7 cellular contexts compared by ENCODE assay signal in genomic region chr7:93055543-93056107, GRCh38.
DNase-seq lines count a peak whose midpoint lies in the region; ATAC-seq, FAIRE-seq and TF ChIP-seq lines count a peak whose summit lies in the region.

No MANE protein-coding gene starts in this region.

- no peaks in the 10 kb centered on the region for H4K20me1 ChIP-seq in H9 (ENCODE audit: control insufficient read depth, insufficient read depth, insufficient read length)

- peaks cover 4% of the 10 kb centered on the region for H3K27me3 Mint-ChIP-seq in H9 (ENCODE audit: low read depth)

- H4K8ac ChIP-seq in H9 (replicated peaks; ENCODE audit: insufficient read length, low read depth, low read length) = no peak overlapping the region

- DNase-seq in GF-D8 (lab: John Stamatoyannopoulos, UW) (peak; percentile 10), H9 (no peak), NCI-H1694 treated with DMSO at 0.1 percent for 48 hours (lab: John Stamatoyannopoulos, UW) (peak; percentile 81), globus pallidus (ENCODE audit: low spot score) (peak; percentile 36), small intestine (peak; percentile 50)

- no peak overlapping the region for H4K91ac ChIP-seq in H9 (ENCODE audit: insufficient read length, low read depth, low read length)

- no peak overlapping the region for H3K27ac Mint-ChIP-seq in H9

- no peak overlapping the region for H3K4me3 Mint-ChIP-seq in H9

- no peak overlapping the region for H2BK5ac ChIP-seq in H9 (ENCODE audit: insufficient read length, low read length)

- H3K9me3 Mint-ChIP-seq in H9 = no peaks in the 10 kb centered on the region

- H3K4me3 ChIP-seq in small intestine (ENCODE audit: low read depth in 1 of 2, low read length in 2 of 2) = no peak overlapping the region

- no peak for ATAC-seq in HG02938 (IDR thresholded peaks at IDR 0.05; ENCODE audit: unreplicated experiment)

- no peaks in the 10 kb centered on the region for H3K79me1 ChIP-seq in H9 (ENCODE audit: insufficient read depth, low read depth, low read length, poor library complexity, severe bottlenecking)

- H2BK12ac ChIP-seq in H9 (ENCODE audit: insufficient read length, low read depth, low read length) = no peak overlapping the region

- H3K9me3 ChIP-seq in H9 (ENCODE audit: control insufficient read depth, low read depth, low read length) (no peaks in the 10 kb centered on the region), small intestine (ENCODE audit: control insufficient read depth, low read depth) (no peaks in the 10 kb centered on the region)

- H3K14ac ChIP-seq in H9 (ENCODE audit: insufficient read depth, low read length) = no peak overlapping the region

- no peak overlapping the region for H3K56ac ChIP-seq in H9 (ENCODE audit: insufficient read length, low read depth, low read length)

- no peak overlapping the region for H2BK120ac ChIP-seq in H9 (ENCODE audit: low read depth, low read length, poor library complexity, severe bottlenecking)

- H4K5ac ChIP-seq in H9 (ENCODE audit: insufficient read length, low read depth, low read length) = no peak overlapping the region

- H3K27ac ChIP-seq in H9 (ENCODE audit: insufficient read length, low read depth, low read length) (no peak overlapping the region), VCaP (no peak overlapping the region), small intestine (ENCODE audit: low read depth in 1 of 2, low read length in 1 of 2) (no peak overlapping the region)

- no peaks in the 10 kb centered on the region for H3K23me2 ChIP-seq in H9 (ENCODE audit: insufficient read length, low read depth, low read length, poor library complexity, severe bottlenecking)

- no peak overlapping the region for H2AFZ ChIP-seq in H9 (ENCODE audit: low read length)

- FAIRE-seq in small intestine (lab: Jason Lieb, UNC) = peak; percentile 89

- H3K4me1 ChIP-seq in H9 (ENCODE audit: insufficient read depth, low read length) = no peaks in the 10 kb centered on the region
- H3K4me1 ChIP-seq in small intestine (ENCODE audit: control insufficient read depth in 2 of 2, insufficient read depth in 1 of 2, low read depth in 1 of 2, low read length in 1 of 2) = no peaks in the 10 kb centered on the region

- no peaks in the 10 kb centered on the region for H3K36me3 ChIP-seq in small intestine (ENCODE audit: control insufficient read depth in 2 of 2, insufficient read depth in 2 of 2, low read length in 2 of 2)

- no peak overlapping the region for H3K23ac ChIP-seq in H9 (ENCODE audit: insufficient read length, low read depth, low read length)

- no peaks in the 10 kb centered on the region for H3K79me2 ChIP-seq in H9 (ENCODE audit: insufficient read depth, low read length)

- H3K18ac ChIP-seq in H9 (ENCODE audit: insufficient read length, low read depth, low read length) = no peak overlapping the region

- WGBS in H9 (ENCODE audit: extremely low coverage, insufficient read length, low lambda C conversion rate) = no CpG with 5 or more reads among the region's 5 CpGs
- WGBS in small intestine, 3 donors = 2 to 5% (median 3%) methylated on average over 5 of the region's 5 CpGs

- H3K9ac ChIP-seq in H9 (ENCODE audit: extremely low read depth, insufficient read length, low read length) = no peak overlapping the region

- no peak overlapping the region for H2BK15ac ChIP-seq in H9 (ENCODE audit: low read depth, low read length)

- H3T11ph ChIP-seq in H9 (ENCODE audit: low read length) = no peak overlapping the region

- H2AK5ac ChIP-seq in H9 (ENCODE audit: insufficient read length, low read length) = no peak overlapping the region

- no peak overlapping the region for H3K4me2 ChIP-seq in H9 (ENCODE audit: insufficient read depth, insufficient read length, low read length)

- no peaks in the 10 kb centered on the region for H3K27me3 ChIP-seq in H9 (ENCODE audit: insufficient read depth, low read length)
- H3K27me3 ChIP-seq in small intestine (ENCODE audit: control insufficient read depth in 2 of 2, insufficient read depth in 2 of 2, low read length in 2 of 2) = no peaks in the 10 kb centered on the region

- no peak overlapping the region for H3K4ac ChIP-seq in H9 (ENCODE audit: low read depth, low read length)

- H3K4me1 Mint-ChIP-seq in H9 = no peaks in the 10 kb centered on the region

- no peak overlapping the region for H2BK20ac ChIP-seq in H9 (ENCODE audit: low read depth, low read length, poor library complexity, severe bottlenecking)

- TF ChIP-seq CTCF in H9 (conservative IDR thresholded peaks at IDR 0.05) (peak; percentile 87), VCaP (conservative IDR thresholded peaks at IDR 0.05) (peak; percentile 85)

- H3K36me3 Mint-ChIP-seq in H9 (ENCODE audit: insufficient read depth in 1 of 3, low read depth in 3 of 3) = no peaks in the 10 kb centered on the region
